30 cellular contexts compared by ENCODE assay signal in genomic region chrX:98299785-98300184, GRCh38.
"Had no signal": no experiment of that assay in that cellular context is flagged by ENCODE, and none has a peak within 500 bp of the region (broad histone marks: within the 10 kb centered on the region; RNA-seq: fewer than 3 reads in every experiment).

No MANE protein-coding gene starts in this region.

- ATAC-seq: activated CD4-positive, CD25-positive, alpha-beta regulatory T cell treated with anti-CD3 and anti-CD28 coated beads, Interleukin-2, amount 50 U/mL, for 24 hours; heart left ventricle; left colon; naive thymus-derived CD8-positive, alpha-beta T cell; psoas muscle; stimulated activated memory B cell treated with anti-CD40 and anti-IgM and Interleukin-4, amounts not matched to agents 10 μg/mL and 1 μg/mL and 100 μg/mL, for 72 hours; stimulated activated naive CD8-positive, alpha-beta T cell treated with anti-CD3 and anti-CD28 coated beads, Interleukin-15, amount 100 ng/mL, for 72 hours; T-helper 17 cell had no signal

- DNase-seq: activated CD4-positive, alpha-beta T cell treated with anti-CD3 and anti-CD28 coated beads for 48 hours; activated CD4-positive, alpha-beta T cell treated with anti-CD3 and anti-CD28 coated beads, Interleukin-2, amount 50 U/mL, for 48 hours; activated CD8-positive, alpha-beta memory T cell treated with anti-CD3 and anti-CD28 coated beads for 24 hours; activated effector memory CD4-positive, alpha-beta T cell treated with Interleukin-2 at 50 U/mL for 16 hours; activated naive CD4-positive, alpha-beta T cell treated with Interleukin-2 at 50 U/mL for 16 hours; aorta; foreskin fibroblast; heart left ventricle; hypothalamus; immature natural killer cell; kidney; left colon; midbrain; naive thymus-derived CD8-positive, alpha-beta T cell; nucleus accumbens; psoas muscle; sigmoid colon; small intestine; stimulated activated CD4-positive, alpha-beta T cell treated with anti-CD3 and anti-CD28 coated beads, Interleukin-1b, Interleukin-23, amount 100 ng/mL, for 48 hours; stimulated activated CD4-positive, alpha-beta T cell treated with anti-CD3 and anti-CD28 coated beads, Interleukin-4, amount 100 ng/mL, for 4 hours; stimulated activated CD8-positive, alpha-beta memory T cell treated with anti-CD3 and anti-CD28 coated beads, Interleukin-4, amount 100 ng/mL, for 48 hours; stimulated activated naive CD8-positive, alpha-beta T cell treated with anti-CD3 and anti-CD28 coated beads, Interleukin-15, amount 100 ng/mL, for 72 hours; T-helper 17 cell; T1000; tibial artery; WERI-Rb-1 had no signal

- H3K36me3 ChIP-seq: heart left ventricle, sigmoid colon, suprapubic skin, tibial artery, WERI-Rb-1 had no signal

- FAIRE-seq: kidney, small intestine had no signal

- H3K9me3 ChIP-seq: psoas muscle, sigmoid colon, suprapubic skin had no signal

- H3K27ac ChIP-seq: heart left ventricle, parathyroid adenoma, psoas muscle, sigmoid colon, suprapubic skin, tibial artery, WERI-Rb-1 had no signal

- H2AFZ ChIP-seq: parathyroid adenoma had no signal

- H3K4me3 ChIP-seq: heart left ventricle, psoas muscle, sigmoid colon, suprapubic skin, tibial artery had no signal

- H3K4me1 ChIP-seq: heart left ventricle, parathyroid adenoma, psoas muscle, sigmoid colon, suprapubic skin, tibial artery had no signal

- H3K27me3 ChIP-seq: heart left ventricle, sigmoid colon, suprapubic skin, tibial artery had no signal

- H3K9ac ChIP-seq: parathyroid adenoma had no signal

- H3K79me2 ChIP-seq: parathyroid adenoma had no signal
